ENCODE assay signal across 12 cellular contexts in the genomic region with DNA sequence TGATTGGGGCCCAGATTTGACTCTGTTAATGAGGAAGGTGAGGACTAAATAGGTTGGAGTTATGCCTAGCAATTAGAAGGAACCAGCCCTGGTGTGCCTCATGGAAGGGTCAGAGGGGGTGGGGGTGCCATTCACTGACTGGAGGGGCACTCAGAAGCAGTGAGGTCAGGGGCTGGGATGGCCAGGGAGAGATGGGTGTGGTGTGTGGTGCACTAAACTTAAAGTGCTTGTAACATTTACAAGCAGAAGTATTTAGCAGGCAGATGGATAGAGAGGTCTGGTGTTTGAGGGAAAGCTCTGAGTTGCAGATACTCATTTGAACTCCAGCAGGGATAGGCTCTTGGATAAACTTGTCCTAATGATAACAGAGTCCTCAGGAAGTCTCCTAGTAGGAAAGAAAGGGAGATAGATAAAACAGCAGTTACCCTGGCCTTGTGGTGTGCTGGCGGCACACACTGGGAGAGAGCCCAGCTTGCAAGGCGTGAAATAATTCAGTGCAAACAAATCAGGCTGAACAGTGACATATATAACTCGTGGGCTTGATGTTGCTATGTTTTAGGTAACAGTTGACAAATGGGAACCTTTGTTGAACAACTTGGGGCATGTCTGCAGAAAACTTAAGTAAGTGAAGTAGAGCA. TPM values are rescaled to one million over a fixed set of nuclear protein-coding genes. Genes with fewer than 3 reads are reported as not detected.
A peak's percentile ranks its signal among the peaks of the same experiment; 100 is the strongest.
DNase-seq lines count a peak whose midpoint lies in the region; ATAC-seq and TF ChIP-seq lines count a peak whose summit lies in the region.
"Had no signal": no experiment of that assay in that cellular context is flagged by ENCODE, and none has a peak within 500 bp of the region (broad histone marks: within the 10 kb centered on the region; RNA-seq: fewer than 3 reads in every experiment).

No MANE protein-coding gene starts in this region.

- no peaks in the 10 kb centered on the region for H3K9me3 ChIP-seq in CD8-positive, alpha-beta T cell (ENCODE audit: low read length)
- H3K9me3 ChIP-seq in IMR-90 (ENCODE audit: control insufficient read depth, insufficient read depth, low read length) (no peaks in the 10 kb centered on the region), endocrine pancreas (ENCODE audit: control insufficient read depth, low read length) (no peaks in the 10 kb centered on the region)

- peak overlapping the region; percentile 46 for H2BK5ac ChIP-seq in IMR-90 (ENCODE audit: low read depth, low read length, poor library complexity, severe bottlenecking)

- no peak for ATAC-seq in CD8-positive, alpha-beta T cell
- ATAC-seq in IMR-90 (ENCODE audit: low read depth) (peak; percentile 21; the same call in 1 of the 2 replicates), naive B cell (ENCODE audit: low read depth in 2 of 2) (peak; percentile 38 to 47), HG02973 (IDR thresholded peaks at IDR 0.05; ENCODE audit: unreplicated experiment) (no peak)
- ATAC-seq: activated T-cell treated with anti-CD3 and anti-CD28 coated beads, Interleukin-2, amount 50 U/mL, for 72 hours; stimulated activated naive CD8-positive, alpha-beta T cell treated with anti-CD3 and anti-CD28 coated beads, Interleukin-15, Interleukin-2, amounts not matched to agents 100 U/mL and 50 U/mL, for 24 hours had no signal

- no peak overlapping the region for H3K27ac ChIP-seq in CD8-positive, alpha-beta T cell (ENCODE audit: low read depth, low read length)
- H3K27ac ChIP-seq in IMR-90 (ENCODE audit: insufficient read depth, low read length) = no peak overlapping the region
- H3K27ac ChIP-seq: WERI-Rb-1 had no signal

- H3K36me3 ChIP-seq in CD8-positive, alpha-beta T cell (ENCODE audit: insufficient read depth, low read length) = peaks cover 50% of the 10 kb centered on the region
- H3K36me3 ChIP-seq in IMR-90 (ENCODE audit: control insufficient read depth, insufficient read depth, low read length) (peaks cover 47% of the 10 kb centered on the region), endocrine pancreas (ENCODE audit: control insufficient read depth, insufficient read depth, low read length) (no peaks in the 10 kb centered on the region)

- no peak overlapping the region for H3K14ac ChIP-seq in IMR-90 (replicated peaks; ENCODE audit: low read depth, low read length)

- dilution Hi-C loops in IMR-90 (cut with HindIII; ENCODE audit: low sequenced_read_pairs, unreplicated experiment) = no loop called here

- no peak overlapping the region for H2AFZ ChIP-seq in IMR-90 (replicated peaks; ENCODE audit: low read length, poor library complexity)

- H3K4me3 Mint-ChIP-seq in CD8-positive, alpha-beta T cell = no peak overlapping the region
- H3K4me3 Mint-ChIP-seq in naive B cell = peak overlapping the region in 6 of 8 donors; percentile 23 to 77 (median 58)
- H3K4me3 Mint-ChIP-seq: activated T-cell treated with anti-CD3 and anti-CD28 coated beads, Interleukin-2, amount 50 U/mL, for 72 hours had no signal

- H4K8ac ChIP-seq in IMR-90 (ENCODE audit: low read depth in 2 of 2, low read length in 2 of 2) = no peak overlapping the region

- H4K5ac ChIP-seq in IMR-90 (ENCODE audit: low read depth, low read length) = no peak overlapping the region

- no peak for TF ChIP-seq CTCF in CD8-positive, alpha-beta T cell (IDR thresholded peaks at IDR 0.05)
- TF ChIP-seq CTCF in IMR-90 (conservative IDR thresholded peaks at IDR 0.05; ENCODE audit: low read depth, low read length) = no peak

- H3K4me2 ChIP-seq in IMR-90 (ENCODE audit: low read depth, low read length) = no peak overlapping the region

- no peak overlapping the region for H3K4ac ChIP-seq in IMR-90 (ENCODE audit: low read depth, low read length)

- no peak overlapping the region for H4K91ac ChIP-seq in IMR-90 (ENCODE audit: insufficient read depth, low read depth, low read length)

- no peak for TF ChIP-seq POLR2A in IMR-90 (IDR thresholded peaks at IDR 0.05; ENCODE audit: low read depth, low read length)

- no peak for TF ChIP-seq RAD21 in IMR-90 (IDR thresholded peaks at IDR 0.05; ENCODE audit: low read length)

- 0 out of 2 replicates have a peak, but pooled peaks cover 5% of the 10 kb centered on the region for H4K20me1 ChIP-seq in IMR-90 (ENCODE audit: insufficient read depth, low read length)

- no peak overlapping the region for H3K23ac ChIP-seq in IMR-90 (ENCODE audit: low read depth, low read length)

- H3K9me1 ChIP-seq in IMR-90 (ENCODE audit: insufficient read depth, low read length) = peaks cover 11% of the 10 kb centered on the region; the same call in 1 of the 2 replicates

- intact Hi-C loops in CD8-positive, alpha-beta T cell (cut with DNase I, micrococcal nuclease) = no loop called here
- intact Hi-C loops in IMR-90 (cut with micrococcal nuclease) = no loop called here

- H3K4me3 ChIP-seq in CD8-positive, alpha-beta T cell (ENCODE audit: low read depth, low read length) = no peak overlapping the region
- H3K4me3 ChIP-seq in IMR-90 (ENCODE audit: insufficient read depth, low read depth, low read length) (no peak overlapping the region), endocrine pancreas (ENCODE audit: control insufficient read depth, insufficient read depth, low read length) (peak overlapping the region; percentile 3)

- no peak overlapping the region for H2BK15ac ChIP-seq in IMR-90 (ENCODE audit: low read depth, low read length)

- H3K79me1 ChIP-seq in IMR-90 (ENCODE audit: low read depth in 1 of 2, low read length in 2 of 2) = peaks cover 33 to 49% of the 10 kb centered on the region in 2 experiments

- H3K27me3 ChIP-seq in CD8-positive, alpha-beta T cell (ENCODE audit: insufficient read depth, low read length) = no peaks in the 10 kb centered on the region
- H3K27me3 ChIP-seq in IMR-90 (ENCODE audit: control insufficient read depth, insufficient read depth, low read length) (no peaks in the 10 kb centered on the region), endocrine pancreas (ENCODE audit: control insufficient read depth, insufficient read depth, low read length) (no peaks in the 10 kb centered on the region)

- 83% methylated on average over 2 of the region's 3 CpGs; no CpG with 5 or more reads in 1 of the 2 experiments for WGBS in IMR-90 (ENCODE audit: extremely low coverage in 2 of 2, insufficient read length in 1 of 2), 2 experiments

- no peaks in the 10 kb centered on the region for H3K9me3 Mint-ChIP-seq in CD8-positive, alpha-beta T cell
- H3K9me3 Mint-ChIP-seq in naive B cell = no peaks in the 10 kb centered on the region
- H3K9me3 Mint-ChIP-seq: activated T-cell treated with anti-CD3 and anti-CD28 coated beads, Interleukin-2, amount 50 U/mL, for 72 hours had no signal

- in situ Hi-C loops in IMR-90 (cut with MboI; ENCODE audit: low sequenced_read_pairs) = no loop called here

- no peaks in the 10 kb centered on the region for H3K27me3 Mint-ChIP-seq in CD8-positive, alpha-beta T cell (ENCODE audit: low read depth)
- H3K27me3 Mint-ChIP-seq in naive B cell = no peaks in the 10 kb centered on the region

- H3K4me1 ChIP-seq in CD8-positive, alpha-beta T cell (ENCODE audit: insufficient read depth, low read length) = peaks cover 27% of the 10 kb centered on the region
- H3K4me1 ChIP-seq in IMR-90 (ENCODE audit: control insufficient read depth, insufficient read depth, low read length) (peaks cover 5% of the 10 kb centered on the region), endocrine pancreas (ENCODE audit: control insufficient read depth, insufficient read depth, low read length) (peaks cover 34% of the 10 kb centered on the region)

- DNase-seq in CD8-positive, alpha-beta T cell = no peak
- DNase-seq in IMR-90 (no peak), naive B cell (no peak), ecto neural progenitor cell (ENCODE audit: low spot score) (no peak)
- DNase-seq in stimulated activated CD8-positive, alpha-beta memory T cell treated with anti-CD3 and anti-CD28 coated beads, Interleukin-4, amount 100 ng/mL, for 48 hours = no peak
- DNase-seq: activated T-cell treated with anti-CD3 and anti-CD28 coated beads, Interleukin-2, amount 50 U/mL, for 72 hours; effector CD4-positive, alpha-beta T cell; NCI-H1092 treated with DMSO at 0.1 percent for 48 hours; stimulated activated naive CD8-positive, alpha-beta T cell treated with anti-CD3 and anti-CD28 coated beads, Interleukin-15, Interleukin-2, amounts not matched to agents 100 U/mL and 50 U/mL, for 24 hours; WERI-Rb-1 had no signal

- no peak overlapping the region for H2BK120ac ChIP-seq in IMR-90 (ENCODE audit: low read depth, low read length)

- no peak overlapping the region for H2BK20ac ChIP-seq in IMR-90 (ENCODE audit: low read depth, low read length)

- no peak overlapping the region for H3K18ac ChIP-seq in IMR-90 (ENCODE audit: low read depth, low read length)

- no peak overlapping the region for H2AK9ac ChIP-seq in IMR-90 (replicated peaks; ENCODE audit: low read depth, low read length, poor library complexity)

- H3K36me3 Mint-ChIP-seq in CD8-positive, alpha-beta T cell = peaks cover 83% of the 10 kb centered on the region
- peaks cover 9 to 30% of the 10 kb centered on the region in 2 donors for H3K36me3 Mint-ChIP-seq in naive B cell

- POLR2A ChIA-PET in CD8-positive, alpha-beta T cell (lab: Charles Lee) = no interaction called here
- POLR2A ChIA-PET in IMR-90 (lab: Charles Lee; ENCODE audit: unreplicated experiment) = no interaction called here

- no peak overlapping the region for H2AK5ac ChIP-seq in IMR-90 (ENCODE audit: low read depth, low read length)

- H3K4me1 Mint-ChIP-seq in CD8-positive, alpha-beta T cell (ENCODE audit: low read depth) = peaks cover 38% of the 10 kb centered on the region
- H3K4me1 Mint-ChIP-seq in naive B cell = peaks cover 33 to 51% (median 38%) of the 10 kb centered on the region in 3 donors

- H3K9ac ChIP-seq in IMR-90 (ENCODE audit: low read depth, low read length) = no peak overlapping the region
- peak overlapping the region; percentile 31 for H3K9ac ChIP-seq in endocrine pancreas (ENCODE audit: control insufficient read depth, insufficient read depth, low read length)

- CTCF ChIA-PET in CD8-positive, alpha-beta T cell (lab: Charles Lee) = no interaction called here
- CTCF ChIA-PET in IMR-90 (lab: Yijun Ruan, JAX) = no interaction called here

- no TSS peak for BruUV-seq in IMR-90 (replicated peaks; lab: Mats Ljungman, UMichigan)

- no peak overlapping the region for H3K56ac ChIP-seq in IMR-90 (ENCODE audit: extremely low read depth, insufficient read depth, low read length)

- peak overlapping the region; percentile 81 for H3K27ac Mint-ChIP-seq in CD8-positive, alpha-beta T cell
- peak overlapping the region; percentile 55 to 99 (median 88) for H3K27ac Mint-ChIP-seq in naive B cell

RNA-seq across cellular contexts. Expression of a gene that starts 20.0 kb away (rescaled TPM):
- total RNA-seq in CD8-positive, alpha-beta T cell = 10 to 100 TPM; 33.3 to 37.0 TPM
- total RNA-seq in IMR-90 (2012; rRNA removed) = 11.7 and 17.5 TPM in 2 replicates
- polyA plus RNA-seq in IMR-90 (2012; rRNA removed) (47.2 and 51.6 TPM in 2 replicates), naive B cell (ENCODE audit: low read depth in 6 of 6) (10 to 100 TPM; 17.0 to 26.8 (median 23.0) TPM)
- 16.1 and 25.1 TPM in 2 replicates for polyA plus RNA-seq in IMR-90 (2012; cell fraction: cytosol; rRNA removed)
- polyA plus RNA-seq in IMR-90 (2012; cell fraction: nucleus; rRNA removed; ENCODE audit: low replicate concordance) = 42.5 and 154 TPM in 2 replicates

RNA-seq across cellular contexts. Expression of a gene that starts 26.8 kb away (rescaled TPM):
- total RNA-seq in CD8-positive, alpha-beta T cell = 10 to 100 TPM; 55.6 to 56.2 TPM
- total RNA-seq in IMR-90 (2012; rRNA removed) = 41.6 and 52.8 TPM in 2 replicates
- polyA plus RNA-seq in IMR-90 (2012; rRNA removed) (56.2 and 66.6 TPM in 2 replicates), naive B cell (ENCODE audit: low read depth in 6 of 6) (10 to 100 TPM; 21.4 to 29.9 (median 24.5) TPM)
- 21.1 and 24.5 TPM in 2 replicates for polyA plus RNA-seq in IMR-90 (2012; cell fraction: cytosol; rRNA removed)
- 32.5 and 200 TPM in 2 replicates for polyA plus RNA-seq in IMR-90 (2012; cell fraction: nucleus; rRNA removed; ENCODE audit: low replicate concordance)

RNA-seq across cellular contexts. Expression of a gene that starts 52.9 kb away (rescaled TPM):
- 10 to 100 TPM; 10.8 to 14.2 TPM for total RNA-seq in CD8-positive, alpha-beta T cell
- 13.3 and 16.4 TPM in 2 replicates for total RNA-seq in IMR-90 (2012; rRNA removed)
- 32.7 and 33.8 TPM in 2 replicates for polyA plus RNA-seq in IMR-90 (2012; rRNA removed)
- polyA plus RNA-seq in IMR-90 (2012; cell fraction: cytosol; rRNA removed) = 25.1 and 35.4 TPM in 2 replicates
- polyA plus RNA-seq in IMR-90 (2012; cell fraction: nucleus; rRNA removed; ENCODE audit: low replicate concordance) = 12.0 and 20.6 TPM in 2 replicates
- polyA plus RNA-seq in naive B cell (ENCODE audit: low read depth in 6 of 6) = 10 to 100 TPM in 5 of 6 donors, 1 to 10 TPM in 1; 5.6 to 26.3 (median 17.7) TPM

Comparison
In these comparisons a context has a peak if more than half of its experiments do, and no peak if none do; other contexts are left out.
1. ATAC-seq: peak in IMR-90 (single experiment) and naive B cell (2 of 2); none in CD8-positive, alpha-beta T cell (single experiment) and HG02973 (single experiment).